ENCODE assay signal across 24 cellular contexts in genomic region chrX:17409566-17410290, GRCh38. TPM values are rescaled to one million over a fixed set of nuclear protein-coding genes. Genes with fewer than 3 reads are reported as not detected.
"Had no signal": no experiment of that assay in that cellular context is flagged by ENCODE, and none has a peak within 500 bp of the region (broad histone marks: within the 10 kb centered on the region; RNA-seq: fewer than 3 reads in every experiment).

No MANE protein-coding gene starts in this region.

- H3K36me3 ChIP-seq: esophagus squamous epithelium, upper lobe of left lung had no signal

- H3K79me2 ChIP-seq: parathyroid adenoma had no signal

- H3K27ac Mint-ChIP-seq: activated B cell treated with CpG ODN at 0.5 μM for 24 hours; activated CD4-positive, alpha-beta memory T cell treated with anti-CD3 and anti-CD28 coated beads, Interleukin-2, amount 10 ng/mL, durations not matched to agents 7 days and 5 days; activated CD8-positive, alpha-beta memory T cell treated with anti-CD3 and anti-CD28 coated beads, Interleukin-2, amount 10 ng/mL, durations not matched to agents 7 days and 5 days; activated naive CD8-positive, alpha-beta T cell treated with anti-CD3 and anti-CD28 coated beads for 36 hours; activated T-helper 17 cell treated with anti-CD3 and anti-CD28 coated beads, Interleukin-2, amount 50 U/mL, for 72 hours; effector memory CD8-positive, alpha-beta T cell; memory B cell; stimulated activated memory B cell treated with anti-CD40 and anti-IgM and Interleukin-4, amounts not matched to agents 10 μg/mL and 1 μg/mL and 100 μg/mL, for 72 hours; T-helper 2 cell treated with Interferon-gamma antibody and Interleukin-4, amounts not matched to agents 5 μg/mL and 100 μg/mL, for 36 hours had no signal

- H3K4me1 ChIP-seq: body of pancreas, parathyroid adenoma, upper lobe of left lung had no signal

- H3K27me3 ChIP-seq: body of pancreas, esophagus squamous epithelium, testis, upper lobe of left lung had no signal

- ATAC-seq: activated CD8-positive, alpha-beta memory T cell treated with anti-CD3 and anti-CD28 coated beads, Interleukin-2, amount 10 ng/mL, durations not matched to agents 7 days and 5 days; activated T-helper 17 cell treated with anti-CD3 and anti-CD28 coated beads, Interleukin-2, amount 50 U/mL, for 72 hours; body of pancreas; effector memory CD8-positive, alpha-beta T cell; left ventricle myocardium superior; mucosa of descending colon; sciatic nerve; stimulated activated memory B cell treated with anti-CD40 and anti-IgM and Interleukin-4, amounts not matched to agents 10 μg/mL and 1 μg/mL and 100 μg/mL, for 72 hours had no signal

- H3K9me3 Mint-ChIP-seq: activated B cell treated with CpG ODN at 0.5 μM for 24 hours; activated CD4-positive, alpha-beta memory T cell treated with anti-CD3 and anti-CD28 coated beads, Interleukin-2, amount 10 ng/mL, durations not matched to agents 7 days and 5 days; activated T-helper 17 cell treated with anti-CD3 and anti-CD28 coated beads, Interleukin-2, amount 50 U/mL, for 72 hours; effector memory CD8-positive, alpha-beta T cell; stimulated activated memory B cell treated with anti-CD40 and anti-IgM and Interleukin-4, amounts not matched to agents 10 μg/mL and 1 μg/mL and 100 μg/mL, for 72 hours; T-helper 2 cell treated with Interferon-gamma antibody and Interleukin-4, amounts not matched to agents 5 μg/mL and 100 μg/mL, for 36 hours had no signal

- H3K9ac ChIP-seq: parathyroid adenoma had no signal

- H3K36me3 Mint-ChIP-seq: activated CD8-positive, alpha-beta memory T cell treated with anti-CD3 and anti-CD28 coated beads, Interleukin-2, amount 10 ng/mL, durations not matched to agents 7 days and 5 days; memory B cell; naive B cell; stimulated activated memory B cell treated with anti-CD40 and anti-IgM and Interleukin-4, amounts not matched to agents 10 μg/mL and 1 μg/mL and 100 μg/mL, for 72 hours had no signal

- H3K27me3 Mint-ChIP-seq: activated B cell treated with CpG ODN at 0.5 μM for 24 hours; activated CD4-positive, alpha-beta memory T cell treated with anti-CD3 and anti-CD28 coated beads, Interleukin-2, amount 10 ng/mL, durations not matched to agents 7 days and 5 days; activated CD8-positive, alpha-beta memory T cell treated with anti-CD3 and anti-CD28 coated beads, Interleukin-2, amount 10 ng/mL, durations not matched to agents 7 days and 5 days; stimulated activated memory B cell treated with anti-CD40 and anti-IgM and Interleukin-4, amounts not matched to agents 10 μg/mL and 1 μg/mL and 100 μg/mL, for 72 hours had no signal

- H3K4me2 ChIP-seq: smooth muscle cell had no signal

- DNase-seq: activated B cell treated with CpG ODN at 0.5 μM for 24 hours; activated CD4-positive, alpha-beta memory T cell treated with anti-CD3 and anti-CD28 coated beads, Interleukin-2, amount 10 ng/mL, durations not matched to agents 7 days and 5 days; activated CD4-positive, alpha-beta T cell treated with anti-CD3 and anti-CD28 coated beads for 4 hours; activated CD8-positive, alpha-beta memory T cell treated with anti-CD3 and anti-CD28 coated beads, Interleukin-2, amount 10 ng/mL, durations not matched to agents 7 days and 5 days; activated naive CD4-positive, alpha-beta T cell; activated naive CD8-positive, alpha-beta T cell treated with anti-CD3 and anti-CD28 coated beads for 36 hours; amygdala; body of pancreas; effector memory CD8-positive, alpha-beta T cell; esophagus squamous epithelium; kidney glomerular epithelial cell; left ventricle myocardium superior; mucosa of descending colon; naive B cell; stimulated activated CD4-positive, alpha-beta T cell treated with anti-CD3 and anti-CD28 coated beads, Interleukin-4, amount 100 ng/mL, for 4 hours; testis; upper lobe of left lung had no signal

- H3K4me3 Mint-ChIP-seq: activated B cell treated with CpG ODN at 0.5 μM for 24 hours; activated CD4-positive, alpha-beta memory T cell treated with anti-CD3 and anti-CD28 coated beads, Interleukin-2, amount 10 ng/mL, durations not matched to agents 7 days and 5 days; activated CD8-positive, alpha-beta memory T cell treated with anti-CD3 and anti-CD28 coated beads, Interleukin-2, amount 10 ng/mL, durations not matched to agents 7 days and 5 days; activated naive CD8-positive, alpha-beta T cell treated with anti-CD3 and anti-CD28 coated beads for 36 hours; activated T-helper 17 cell treated with anti-CD3 and anti-CD28 coated beads, Interleukin-2, amount 50 U/mL, for 72 hours; effector memory CD8-positive, alpha-beta T cell; memory B cell; naive B cell; stimulated activated memory B cell treated with anti-CD40 and anti-IgM and Interleukin-4, amounts not matched to agents 10 μg/mL and 1 μg/mL and 100 μg/mL, for 72 hours; T-helper 2 cell treated with Interferon-gamma antibody and Interleukin-4, amounts not matched to agents 5 μg/mL and 100 μg/mL, for 36 hours had no signal

- H2AFZ ChIP-seq: parathyroid adenoma had no signal

- H3K4me3 ChIP-seq: body of pancreas, esophagus squamous epithelium, mucosa of descending colon, smooth muscle cell, testis, upper lobe of left lung had no signal

- H3K4me1 Mint-ChIP-seq: activated B cell treated with CpG ODN at 0.5 μM for 24 hours; activated CD8-positive, alpha-beta memory T cell treated with anti-CD3 and anti-CD28 coated beads, Interleukin-2, amount 10 ng/mL, durations not matched to agents 7 days and 5 days; activated T-helper 17 cell treated with anti-CD3 and anti-CD28 coated beads, Interleukin-2, amount 50 U/mL, for 72 hours; memory B cell; naive B cell; stimulated activated memory B cell treated with anti-CD40 and anti-IgM and Interleukin-4, amounts not matched to agents 10 μg/mL and 1 μg/mL and 100 μg/mL, for 72 hours had no signal

- H3K9me3 ChIP-seq: body of pancreas, esophagus squamous epithelium, mucosa of descending colon, testis, upper lobe of left lung had no signal

- H3K27ac ChIP-seq: body of pancreas, esophagus squamous epithelium, parathyroid adenoma, testis, upper lobe of left lung had no signal

RNA-seq across cellular contexts. Expression of gene NHS, which starts 34.7 kb away (rescaled TPM):
- total RNA-seq: activated B cell treated with CpG ODN at 0.5 μM for 24 hours had no signal
